ENCODE assay signal across 8 cellular contexts in the genomic region with DNA sequence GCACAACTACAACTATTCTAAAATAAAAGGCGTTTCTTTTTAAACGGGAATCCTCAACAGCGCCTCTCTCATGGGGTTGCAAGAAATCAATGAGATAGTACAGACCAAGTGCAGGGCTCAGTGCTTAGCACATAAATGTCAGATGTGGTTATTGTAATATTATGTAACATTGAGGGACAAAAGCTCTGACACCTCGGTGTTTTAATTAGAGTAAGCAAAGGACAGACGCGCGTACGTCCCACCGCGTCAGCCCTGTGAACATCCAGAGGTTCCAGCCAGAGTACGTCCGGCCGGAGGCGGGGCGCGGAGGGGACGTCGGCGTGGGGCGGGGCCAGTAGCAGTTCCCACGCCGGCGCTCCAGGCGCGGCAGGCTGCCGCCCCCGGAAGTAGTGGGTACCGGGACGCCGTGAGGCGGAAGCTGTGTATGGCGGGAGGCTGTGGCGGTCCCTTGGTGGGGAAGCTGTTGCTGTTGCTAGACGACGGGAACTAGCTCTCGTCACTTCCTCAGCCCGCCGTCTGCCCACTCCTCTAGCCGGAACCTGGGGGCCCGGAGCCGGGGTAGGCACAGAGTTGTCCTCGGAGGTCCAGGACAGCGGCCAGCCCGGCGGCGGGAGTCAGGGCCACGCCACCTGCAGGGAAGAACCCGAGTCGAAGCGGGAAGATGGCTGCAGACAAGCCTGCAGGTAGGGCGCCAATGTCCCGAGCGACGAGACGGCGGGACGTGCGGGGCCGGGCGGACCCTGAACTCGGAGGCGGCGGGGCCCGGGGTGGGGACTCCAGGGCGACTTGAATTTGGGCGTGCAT. TPM values are rescaled to one million over a fixed set of nuclear protein-coding genes. Genes with fewer than 3 reads are reported as not detected.
DNase-seq lines count a peak whose midpoint lies in the region; FAIRE-seq and TF ChIP-seq lines count a peak whose summit lies in the region.

A gene with protein sequence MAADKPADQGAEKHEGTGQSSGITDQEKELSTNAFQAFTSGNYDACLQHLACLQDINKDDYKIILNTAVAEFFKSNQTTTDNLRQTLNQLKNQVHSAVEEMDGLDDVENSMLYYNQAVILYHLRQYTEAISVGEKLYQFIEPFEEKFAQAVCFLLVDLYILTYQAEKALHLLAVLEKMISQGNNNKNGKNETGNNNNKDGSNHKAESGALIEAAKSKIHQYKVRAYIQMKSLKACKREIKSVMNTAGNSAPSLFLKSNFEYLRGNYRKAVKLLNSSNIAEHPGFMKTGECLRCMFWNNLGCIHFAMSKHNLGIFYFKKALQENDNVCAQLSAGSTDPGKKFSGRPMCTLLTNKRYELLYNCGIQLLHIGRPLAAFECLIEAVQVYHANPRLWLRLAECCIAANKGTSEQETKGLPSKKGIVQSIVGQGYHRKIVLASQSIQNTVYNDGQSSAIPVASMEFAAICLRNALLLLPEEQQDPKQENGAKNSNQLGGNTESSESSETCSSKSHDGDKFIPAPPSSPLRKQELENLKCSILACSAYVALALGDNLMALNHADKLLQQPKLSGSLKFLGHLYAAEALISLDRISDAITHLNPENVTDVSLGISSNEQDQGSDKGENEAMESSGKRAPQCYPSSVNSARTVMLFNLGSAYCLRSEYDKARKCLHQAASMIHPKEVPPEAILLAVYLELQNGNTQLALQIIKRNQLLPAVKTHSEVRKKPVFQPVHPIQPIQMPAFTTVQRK (plus strand): TSS at position 389 of the 804 bp plus-strand sequence. CDS start 273 bp downstream, at position 662.

- H3K4me3 Mint-ChIP-seq in nephron: peak within 1 kb of the TSS; percentile 93 to 96 (median 96)
- H3K4me3 Mint-ChIP-seq in stimulated activated naive CD8-positive, alpha-beta T cell treated with anti-CD3 and anti-CD28 coated beads, Interleukin-15, Interleukin-2, amounts not matched to agents 100 ng/mL and 50 ng/mL, for 24 hours: peak within 1 kb of the TSS; percentile 91

- H3K36me3 Mint-ChIP-seq in nephron (ENCODE audit: low read depth): peaks cover 11% of the 10 kb centered on the region
- peaks cover 19% of the 10 kb centered on the region for H3K36me3 Mint-ChIP-seq in stimulated activated naive CD8-positive, alpha-beta T cell treated with anti-CD3 and anti-CD28 coated beads, Interleukin-15, Interleukin-2, amounts not matched to agents 100 ng/mL and 50 ng/mL, for 24 hours (ENCODE audit: low read depth)

- TF ChIP-seq CTCF in fibroblast of the aortic adventitia (IDR thresholded peaks at IDR 0.05; ENCODE audit: insufficient read depth, low read length) (no peak), nephron (IDR thresholded peaks at IDR 0.05; ENCODE audit: unreplicated experiment in 3 of 3) (no peak)

- peak within 1 kb of the TSS; percentile 95 to 98 (median 98) for H3K27ac Mint-ChIP-seq in nephron
- H3K27ac Mint-ChIP-seq in stimulated activated naive CD8-positive, alpha-beta T cell treated with anti-CD3 and anti-CD28 coated beads, Interleukin-15, Interleukin-2, amounts not matched to agents 100 ng/mL and 50 ng/mL, for 24 hours: peak within 1 kb of the TSS; percentile 87

- DNase-seq in HAP-1 (ENCODE audit: low spot score in 2 of 2) (peak; percentile 95 to 96), MG63 (peak; percentile 91), SHP77 treated with DMSO at 0.1 percent for 48 hours (lab: John Stamatoyannopoulos, UW) (peak; percentile 88), fibroblast of the aortic adventitia (ENCODE audit: low read depth) (peak; percentile 82)
- DNase-seq in activated effector memory CD4-positive, alpha-beta T cell treated with anti-CD3 and anti-CD28 coated beads, Interleukin-2, amount 50 U/mL, for 16 hours: peak; percentile 99

- peak; percentile 92 for FAIRE-seq in G401.6 (lab: Jason Lieb, UNC)

- no peaks in the 10 kb centered on the region for H3K9me3 ChIP-seq in HAP-1
- no peaks in the 10 kb centered on the region for H3K9me3 ChIP-seq in MG63

- H3K4me1 Mint-ChIP-seq in nephron: peaks cover 25% of the 10 kb centered on the region
- H3K4me1 Mint-ChIP-seq in stimulated activated naive CD8-positive, alpha-beta T cell treated with anti-CD3 and anti-CD28 coated beads, Interleukin-15, Interleukin-2, amounts not matched to agents 100 ng/mL and 50 ng/mL, for 24 hours (ENCODE audit: low read depth): peaks cover 30% of the 10 kb centered on the region

- no peaks in the 10 kb centered on the region for H3K9me3 Mint-ChIP-seq in nephron
- no peaks in the 10 kb centered on the region for H3K9me3 Mint-ChIP-seq in stimulated activated naive CD8-positive, alpha-beta T cell treated with anti-CD3 and anti-CD28 coated beads, Interleukin-15, Interleukin-2, amounts not matched to agents 100 ng/mL and 50 ng/mL, for 24 hours

- H3K4me3 ChIP-seq in HAP-1 (peak within 1 kb of the TSS; percentile 87), MG63 (peak within 1 kb of the TSS; percentile 86), fibroblast of the aortic adventitia (ENCODE audit: low read depth, low read length) (peak within 1 kb of the TSS; percentile 88)

- H3K36me3 ChIP-seq in HAP-1 (replicated peaks): peaks cover 4% of the 10 kb centered on the region; the same call in 1 of the 2 replicates
- no peaks in the 10 kb centered on the region; the same call in 1 of the 2 replicates for H3K36me3 ChIP-seq in MG63

- H3K4me1 ChIP-seq in HAP-1: peaks cover 18% of the 10 kb centered on the region

- in situ Hi-C loops in HAP-1 (cut with MboI; ENCODE audit: low sequenced_read_pairs): no loop called here

- H3K27me3 ChIP-seq in HAP-1 (ENCODE audit: low read depth) (no peaks in the 10 kb centered on the region), MG63 (no peaks in the 10 kb centered on the region)

- no peaks in the 10 kb centered on the region for H3K27me3 Mint-ChIP-seq in nephron (ENCODE audit: low read depth)
- H3K27me3 Mint-ChIP-seq in stimulated activated naive CD8-positive, alpha-beta T cell treated with anti-CD3 and anti-CD28 coated beads, Interleukin-15, Interleukin-2, amounts not matched to agents 100 ng/mL and 50 ng/mL, for 24 hours: no peaks in the 10 kb centered on the region

RNA-seq across cellular contexts. Expression of the gene that starts here (rescaled TPM):
- 14.1 and 17.9 TPM in 2 replicates for total RNA-seq in MG63 (2014; rRNA removed; shearing (Covaris generic); ENCODE audit: low replicate concordance)
- total RNA-seq in fibroblast of the aortic adventitia (ENCODE audit: low replicate concordance): 23.8 and 46.6 TPM in 2 replicates

Comparison
In these comparisons a context has a peak if more than half of its experiments do, and no peak if none do; other contexts are left out.
1. Peak in every context shown above with its lines: DNase-seq and H3K4me3 ChIP-seq.